ENCODE assay signal across 15 cellular contexts in the genomic region with DNA sequence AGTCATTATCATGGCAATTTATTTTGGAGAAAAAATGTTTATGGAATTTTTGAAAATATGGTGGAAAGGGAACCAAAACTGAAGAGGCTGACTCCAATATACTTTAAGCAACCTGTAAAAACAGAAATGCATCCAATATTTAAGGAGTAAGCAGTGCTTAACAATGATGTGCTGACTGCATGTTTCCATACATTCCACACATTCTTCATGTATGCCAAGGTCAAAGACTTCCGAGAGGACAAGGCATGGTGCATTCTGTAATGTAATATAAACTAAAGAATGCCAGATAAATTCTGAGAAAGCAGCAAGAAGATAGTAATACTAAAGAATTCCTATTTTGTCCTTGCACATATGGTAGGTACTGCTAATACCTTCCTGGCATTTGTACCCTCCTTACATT.
"Had no signal": no experiment of that assay in that cellular context is flagged by ENCODE, and none has a peak within 500 bp of the region (broad histone marks: within the 10 kb centered on the region; RNA-seq: fewer than 3 reads in every experiment).

No MANE protein-coding gene starts in this region.

- H3K27me3 ChIP-seq: esophagus muscularis mucosa, gastroesophageal sphincter, neutrophil had no signal

- H3K27ac Mint-ChIP-seq: effector memory CD8-positive, alpha-beta T cell; naive thymus-derived CD8-positive, alpha-beta T cell had no signal

- H3K4me3 ChIP-seq: esophagus muscularis mucosa, gastroesophageal sphincter, mucosa of descending colon had no signal

- H3K4me1 ChIP-seq: esophagus muscularis mucosa, gastroesophageal sphincter had no signal

- H3K36me3 ChIP-seq: esophagus muscularis mucosa, gastroesophageal sphincter, neutrophil had no signal

- H3K4me1 Mint-ChIP-seq: naive thymus-derived CD8-positive, alpha-beta T cell had no signal

- DNase-seq: effector memory CD8-positive, alpha-beta T cell; glutamatergic neuron; left colon; mucosa of descending colon; naive thymus-derived CD8-positive, alpha-beta T cell; posterior cingulate gyrus; right cardiac atrium; small intestine; stimulated activated CD4-positive, alpha-beta T cell treated with anti-CD3 and anti-CD28 coated beads, Interleukin-2, amount 100 ng/mL, for 48 hours; stimulated activated naive CD4-positive, alpha-beta T cell treated with Interleukin-2 at 50 U/mL for 16 hours; trophoblast cell had no signal

- H3K27ac ChIP-seq: epithelial cell of prostate, esophagus muscularis mucosa, gastroesophageal sphincter, neutrophil had no signal

- H3K27me3 Mint-ChIP-seq: effector memory CD8-positive, alpha-beta T cell; naive thymus-derived CD8-positive, alpha-beta T cell had no signal

- ATAC-seq: effector memory CD8-positive, alpha-beta T cell; gastroesophageal sphincter; left colon; mucosa of descending colon; naive thymus-derived CD8-positive, alpha-beta T cell; right cardiac atrium had no signal

- H3K4me3 Mint-ChIP-seq: effector memory CD8-positive, alpha-beta T cell; naive thymus-derived CD8-positive, alpha-beta T cell had no signal

- H3K9me3 ChIP-seq: esophagus muscularis mucosa, gastroesophageal sphincter, mucosa of descending colon, neutrophil had no signal
